In the genomic region with DNA sequence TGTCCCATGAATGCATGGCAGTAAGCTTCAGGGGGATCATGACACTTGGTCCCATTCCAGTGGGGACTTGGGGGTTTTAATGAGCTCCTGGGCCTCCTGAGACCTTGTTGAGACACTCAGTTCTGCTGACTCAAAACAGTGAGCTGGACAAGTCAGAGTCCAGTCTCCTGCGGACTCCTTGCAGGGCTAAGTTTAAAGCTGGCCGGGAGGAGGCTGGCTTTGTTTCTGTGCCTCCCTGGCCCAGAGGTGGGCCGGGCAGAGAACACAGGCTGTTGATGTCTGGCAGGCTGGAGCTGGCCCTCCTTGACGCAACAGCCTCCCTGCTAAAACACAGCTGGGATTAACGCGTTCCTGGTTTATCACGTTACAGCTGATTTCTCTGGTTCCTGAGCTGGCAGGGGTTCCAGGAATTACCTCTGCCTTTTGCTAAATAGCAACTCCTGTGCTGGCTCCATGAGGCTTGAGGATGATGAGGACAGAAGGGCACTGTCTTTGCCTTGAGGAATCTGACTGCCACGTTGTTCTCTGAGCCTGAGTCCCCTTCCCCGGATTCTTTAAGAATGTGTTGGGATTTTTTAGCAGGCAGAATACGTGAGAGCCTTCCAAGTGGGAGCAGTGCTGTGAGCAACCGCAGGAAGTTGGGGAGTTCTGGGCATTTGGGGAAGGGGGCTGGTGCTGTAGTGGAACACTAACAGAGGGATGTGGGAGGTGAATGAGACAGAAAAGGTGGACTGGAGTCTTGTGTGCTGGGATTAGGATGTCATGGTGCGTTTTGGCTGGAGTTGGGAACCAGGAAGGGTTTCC, we compare ENCODE assay signal across 1 cellular context.
TF ChIP-seq lines count a peak whose summit lies in the region.

No MANE protein-coding gene starts in this region.

TF ChIP-seq in GM12878, 131 proteins besides CTCF, POLR2A, EP300 and RAD21:
- no peak for TF ChIP-seq ZBTB40 (IDR thresholded peaks at IDR 0.05; ENCODE audit: borderline replicate concordance)
- no peak for TF ChIP-seq KLF5 (IDR thresholded peaks at IDR 0.05; ENCODE audit: partially characterized antibody)
- no peak for TF ChIP-seq HCFC1 (IDR thresholded peaks at IDR 0.05; ENCODE audit: low read length)
- no peak for TF ChIP-seq USF2 (IDR thresholded peaks at IDR 0.05; ENCODE audit: borderline replicate concordance, low read depth, low read length)
- TF ChIP-seq YY1 (IDR thresholded peaks at IDR 0.05; ENCODE audit: low read depth, low read length) = no peak
- TF ChIP-seq YBX1 (IDR thresholded peaks at IDR 0.05) = no peak
- TF ChIP-seq SMC3 (IDR thresholded peaks at IDR 0.05; ENCODE audit: borderline replicate concordance, low read length) = no peak
- no peak for TF ChIP-seq NFXL1 (IDR thresholded peaks at IDR 0.05; ENCODE audit: borderline replicate concordance)
- no peak for TF ChIP-seq HSF1 (IDR thresholded peaks at IDR 0.05; ENCODE audit: low read depth, low read length)
- no peak for TF ChIP-seq NR2F1 (conservative IDR thresholded peaks at IDR 0.05)
- TF ChIP-seq POLR2AphosphoS5 (IDR thresholded peaks at IDR 0.05; ENCODE audit: low read length) = no peak
- no peak for TF ChIP-seq TCF7 (IDR thresholded peaks at IDR 0.05; ENCODE audit: borderline replicate concordance)
- no peak for TF ChIP-seq BCLAF1 (IDR thresholded peaks at IDR 0.05)
- no peak for TF ChIP-seq KDM1A (IDR thresholded peaks at IDR 0.05; ENCODE audit: borderline replicate concordance)
- no peak for TF ChIP-seq CUX1 (IDR thresholded peaks at IDR 0.05; ENCODE audit: insufficient replicate concordance, low read depth, low read length)
- TF ChIP-seq ZNF207 (IDR thresholded peaks at IDR 0.05; ENCODE audit: borderline replicate concordance) = no peak
- no peak for TF ChIP-seq ZNF24 (IDR thresholded peaks at IDR 0.05)
TF ChIP-seq in GM12878: peak in this region for 0.
